Comparison of ENCODE assay signal across 13 cellular contexts in genomic region chr9:121902483-121903135, GRCh38.
DNase-seq lines count a peak whose midpoint lies in the region; ATAC-seq, FAIRE-seq and TF ChIP-seq lines count a peak whose summit lies in the region.
"Had no signal": no experiment of that assay in that cellular context is flagged by ENCODE, and none has a peak within 500 bp of the region (broad histone marks: within the 10 kb centered on the region; RNA-seq: fewer than 3 reads in every experiment).

No MANE protein-coding gene starts in this region.

- no peak overlapping the region for H3K4me3 ChIP-seq in K562
- no peak overlapping the region for H3K4me3 ChIP-seq in hepatocyte
- H3K4me3 ChIP-seq in aorta (ENCODE audit: low read length in 2 of 2) = no peak overlapping the region
- no peak overlapping the region for H3K4me3 ChIP-seq in colonic mucosa

- H4K20me1 ChIP-seq in K562 (replicated peaks; ENCODE audit: control insufficient read depth, insufficient read depth, low read length) (no peaks in the 10 kb centered on the region), hepatocyte (ENCODE audit: insufficient read depth, poor library complexity, severe bottlenecking) (no peaks in the 10 kb centered on the region)

- H3K4me1 Mint-ChIP-seq in stimulated activated naive CD8-positive, alpha-beta T cell treated with anti-CD3 and anti-CD28 coated beads, Interleukin-15, amount 100 ng/mL, for 72 hours = no peaks in the 10 kb centered on the region
- H3K4me1 Mint-ChIP-seq: CD4-positive, CD25-positive, alpha-beta regulatory T cell; naive thymus-derived CD8-positive, alpha-beta T cell had no signal

- POLR2A ChIA-PET in K562 (lab: Yijun Ruan, JAX) = no interaction called here

- TF ChIP-seq POLR2A in K562 (conservative IDR thresholded peaks at IDR 0.05) = no peak

- no TSS peak for BruUV-seq in K562 (replicated peaks; lab: Mats Ljungman, UMichigan)

- no peaks in the 10 kb centered on the region for H3K36me3 ChIP-seq in K562 (ENCODE audit: control insufficient read depth, insufficient read depth, low read length)
- no peaks in the 10 kb centered on the region for H3K36me3 ChIP-seq in hepatocyte (replicated peaks; ENCODE audit: insufficient read depth, low read depth)
- no peaks in the 10 kb centered on the region for H3K36me3 ChIP-seq in aorta (ENCODE audit: control insufficient read depth in 1 of 2, insufficient read depth in 2 of 2, low read length in 1 of 2)
- H3K36me3 ChIP-seq in colonic mucosa = no peaks in the 10 kb centered on the region
- H3K36me3 ChIP-seq: WERI-Rb-1 had no signal

- H3K27me3 Mint-ChIP-seq in stimulated activated naive CD8-positive, alpha-beta T cell treated with anti-CD3 and anti-CD28 coated beads, Interleukin-15, amount 100 ng/mL, for 72 hours = no peaks in the 10 kb centered on the region
- H3K27me3 Mint-ChIP-seq: CD4-positive, CD25-positive, alpha-beta regulatory T cell; naive thymus-derived CD8-positive, alpha-beta T cell had no signal

- TF ChIP-seq RAD21 in K562 (CRISPR knock-in tag; conservative IDR thresholded peaks at IDR 0.05 in 1 of 2, IDR thresholded peaks at IDR 0.05 in 1 of 2) = no peak

- DNase-seq in stimulated activated naive CD8-positive, alpha-beta T cell treated with anti-CD3 and anti-CD28 coated beads, Interleukin-15, amount 100 ng/mL, for 72 hours = no peak
- no peak for DNase-seq in stimulated activated naive CD8-positive, alpha-beta T cell treated with anti-CD3 and anti-CD28 coated beads, Interleukin-15, Interleukin-2, amounts not matched to agents 100 U/mL and 50 U/mL, for 24 hours
- DNase-seq in K562 (ENCODE audit: extremely low read depth in 1 of 4, low spot score in 3 of 4) (peak in 1 of 4 experiments; percentile 8), hepatocyte (ENCODE audit: low spot score) (no peak), aorta (no peak), colonic mucosa (no peak), C1 segment of cervical spinal cord (lab: John Stamatoyannopoulos, UW) (no peak), HCEC 1CT (no peak)
- DNase-seq: activated naive CD4-positive, alpha-beta T cell treated with anti-CD3 and anti-CD28 coated beads for 36 hours; CD4-positive, CD25-positive, alpha-beta regulatory T cell; foreskin melanocyte; naive thymus-derived CD8-positive, alpha-beta T cell; WERI-Rb-1 had no signal

- no peaks in the 10 kb centered on the region; the same call in 1 of the 2 replicates for H3K9me3 ChIP-seq in K562 (replicated peaks; ENCODE audit: control insufficient read depth, insufficient read depth, low read depth, low read length)
- peaks cover 8% of the 10 kb centered on the region for H3K9me3 ChIP-seq in hepatocyte (ENCODE audit: low read depth)
- no peaks in the 10 kb centered on the region for H3K9me3 ChIP-seq in aorta (ENCODE audit: control insufficient read depth, low read length)
- no peaks in the 10 kb centered on the region for H3K9me3 ChIP-seq in colonic mucosa

- H3K27me3 ChIP-seq in K562 (ENCODE audit: control insufficient read depth in 2 of 2, insufficient read depth in 2 of 2, low read length in 2 of 2) = peaks cover 5 to 7% of the 10 kb centered on the region in 2 experiments; a peak in 3 of 5 replicates
- H3K27me3 ChIP-seq in hepatocyte = no peaks in the 10 kb centered on the region
- no peaks in the 10 kb centered on the region for H3K27me3 ChIP-seq in aorta (ENCODE audit: control insufficient read depth in 1 of 2, insufficient read depth in 2 of 2, low read length in 1 of 2)
- no peaks in the 10 kb centered on the region for H3K27me3 ChIP-seq in colonic mucosa

- H2AFZ ChIP-seq in K562 (ENCODE audit: low read depth, low read length) (no peak overlapping the region), hepatocyte (no peak overlapping the region)

- H3K4me3 Mint-ChIP-seq in stimulated activated naive CD8-positive, alpha-beta T cell treated with anti-CD3 and anti-CD28 coated beads, Interleukin-15, amount 100 ng/mL, for 72 hours = no peak overlapping the region
- H3K4me3 Mint-ChIP-seq: activated naive CD4-positive, alpha-beta T cell treated with anti-CD3 and anti-CD28 coated beads for 36 hours; CD4-positive, CD25-positive, alpha-beta regulatory T cell; naive thymus-derived CD8-positive, alpha-beta T cell had no signal

- no peak for TF ChIP-seq EP300 in K562 (IDR thresholded peaks at IDR 0.05; ENCODE audit: low read length)

- FAIRE-seq in K562 (lab: Jason Lieb, UNC) = no peak

- H3K4me1 ChIP-seq in K562 (replicated peaks in 1 of 2; ENCODE audit: control insufficient read depth in 2 of 2, insufficient read depth in 2 of 2, low read length in 2 of 2) (no peaks in the 10 kb centered on the region), hepatocyte (ENCODE audit: insufficient read depth) (no peaks in the 10 kb centered on the region), aorta (ENCODE audit: control insufficient read depth in 1 of 2, insufficient read depth in 2 of 2, low read length in 2 of 2) (peaks cover 0 to 3% of the 10 kb centered on the region in 2 donors), colonic mucosa (no peaks in the 10 kb centered on the region)

- TF ChIP-seq CTCF in K562 (IDR thresholded peaks at IDR 0.05 in 2 of 3, conservative IDR thresholded peaks at IDR 0.05 in 1 of 3; ENCODE audit: insufficient read depth in 2 of 3, low read depth in 1 of 3, low read length in 3 of 3) (no peak), hepatocyte (IDR thresholded peaks at IDR 0.05; ENCODE audit: poor library complexity) (no peak), colonic mucosa (IDR thresholded peaks at IDR 0.05) (no peak)

- H3K9ac ChIP-seq in K562 (ENCODE audit: insufficient read depth in 1 of 2, low read depth in 2 of 2, low read length in 2 of 2) (no peak overlapping the region), colonic mucosa (ENCODE audit: low read depth in 2 of 2, low read length in 2 of 2) (no peak overlapping the region)

- intact Hi-C loops in K562 (cut with micrococcal nuclease) (no loop called here), aorta (cut with DNase I) (no loop called here), colonic mucosa (cut with DNase I) (no loop called here)

- ATAC-seq in stimulated activated naive CD8-positive, alpha-beta T cell treated with anti-CD3 and anti-CD28 coated beads, Interleukin-15, amount 100 ng/mL, for 72 hours = peak; percentile 23
- ATAC-seq in stimulated activated naive CD8-positive, alpha-beta T cell treated with anti-CD3 and anti-CD28 coated beads, Interleukin-15, Interleukin-2, amounts not matched to agents 100 U/mL and 50 U/mL, for 24 hours = no peak
- ATAC-seq in K562 (no peak), aorta (ENCODE audit: low FRiP score) (peak; percentile 22)
- ATAC-seq: naive thymus-derived CD8-positive, alpha-beta T cell had no signal

- H3K9me2 ChIP-seq in hepatocyte (replicated peaks; ENCODE audit: insufficient read depth) = no peaks in the 10 kb centered on the region

- no peak overlapping the region for H3K27ac Mint-ChIP-seq in stimulated activated naive CD8-positive, alpha-beta T cell treated with anti-CD3 and anti-CD28 coated beads, Interleukin-15, amount 100 ng/mL, for 72 hours
- H3K27ac Mint-ChIP-seq: activated naive CD4-positive, alpha-beta T cell treated with anti-CD3 and anti-CD28 coated beads for 36 hours; CD4-positive, CD25-positive, alpha-beta regulatory T cell; naive thymus-derived CD8-positive, alpha-beta T cell had no signal

- WGBS in K562 (ENCODE audit: insufficient coverage, low coverage, missing lambda C conversion rate) = 0% methylated on average over 7 of the region's 7 CpGs
- WGBS in hepatocyte (ENCODE audit: low lambda C conversion rate, missing lambda C conversion rate) = 41% methylated on average over 7 of the region's 7 CpGs
- WGBS in aorta, 2 donors = 38 to 40% methylated on average over 7 of the region's 7 CpGs

- H3K79me2 ChIP-seq in K562 (ENCODE audit: control insufficient read depth, insufficient read depth, low read length) = no peaks in the 10 kb centered on the region
- H3K79me2 ChIP-seq in hepatocyte = no peaks in the 10 kb centered on the region

- H3K9me1 ChIP-seq in K562 (ENCODE audit: control insufficient read depth, insufficient read depth, low read length) = no peaks in the 10 kb centered on the region

- no peak overlapping the region for H3K27ac ChIP-seq in K562 (ENCODE audit: extremely low read depth, low read depth, low read length)
- H3K27ac ChIP-seq in hepatocyte = peak overlapping the region; percentile 22
- no peak overlapping the region for H3K27ac ChIP-seq in aorta (ENCODE audit: low read depth in 1 of 2, low read length in 2 of 2)
- H3K27ac ChIP-seq in colonic mucosa = no peak overlapping the region
- H3K27ac ChIP-seq: WERI-Rb-1 had no signal

- in situ Hi-C loops in K562 (cut with MboI) = no loop called here

- CTCF ChIA-PET in K562 (lab: Yijun Ruan, JAX; ENCODE audit: low intra/inter-chr PET ratio) = no interaction called here

- H3K4me2 ChIP-seq in K562 (ENCODE audit: insufficient read depth, low read length) = no peak overlapping the region; the same call in 1 of the 2 replicates
- no peak overlapping the region for H3K4me2 ChIP-seq in hepatocyte

- H3K9me3 Mint-ChIP-seq in stimulated activated naive CD8-positive, alpha-beta T cell treated with anti-CD3 and anti-CD28 coated beads, Interleukin-15, amount 100 ng/mL, for 72 hours = peaks cover 6 to 14% of the 10 kb centered on the region in 2 donors

TF ChIP-seq in K562, 482 proteins besides CTCF, POLR2A, EP300 and RAD21 (continues in another document):
- TF ChIP-seq ZNF699 (CRISPR knock-in tag; IDR thresholded peaks at IDR 0.05; ENCODE audit: insufficient replicate concordance) (no peak), CREM (IDR thresholded peaks at IDR 0.05; ENCODE audit: low read depth) (no peak), ARID1B (IDR thresholded peaks at IDR 0.05) (peak; percentile 45; the same call in 1 of the 2 replicates), TCF3 (CRISPR knock-in tag; IDR thresholded peaks at IDR 0.05) (peak; percentile 64), CHD2 (IDR thresholded peaks at IDR 0.05; ENCODE audit: low read depth, low read length) (no peak), TEAD1 (CRISPR knock-in tag; IDR thresholded peaks at IDR 0.05) (peak in 1 of 2 experiments; percentile 47; a peak in 1 of 4 replicates), CBFA2T3 (IDR thresholded peaks at IDR 0.05) (peak; percentile 68), TARDBP (IDR thresholded peaks at IDR 0.05) (no peak), DIDO1 (tag; IDR thresholded peaks at IDR 0.05; ENCODE audit: low read depth) (no peak), NFIC (IDR thresholded peaks at IDR 0.05) (peak; percentile 30; the same call in 1 of the 2 replicates), ZNF408 (CRISPR knock-in tag; IDR thresholded peaks at IDR 0.05; ENCODE audit: low read depth) (no peak), TEAD4 (IDR thresholded peaks at IDR 0.05; ENCODE audit: low read length) (peak; percentile 57; the same call in 1 of the 2 replicates), TEAD4 (CRISPR knock-in tag; IDR thresholded peaks at IDR 0.05; ENCODE audit: borderline replicate concordance) (no peak), CBFA2T2 (conservative IDR thresholded peaks at IDR 0.05) (peak; percentile 53), RBM14 (IDR thresholded peaks at IDR 0.05; ENCODE audit: borderline replicate concordance, insufficient read depth, low read depth, low read length) (no peak), CBX5 (IDR thresholded peaks at IDR 0.05; ENCODE audit: borderline replicate concordance, low read depth) (no peak), NONO (IDR thresholded peaks at IDR 0.05; ENCODE audit: low read depth in 2 of 2, low read length in 1 of 2) (no peak), KDM2B (CRISPR knock-in tag; IDR thresholded peaks at IDR 0.05) (no peak)

Comparison
In these comparisons a context has a peak if more than half of its experiments do, and no peak if none do; other contexts are left out.
1. ATAC-seq: peak in stimulated activated naive CD8-positive, alpha-beta T cell treated with anti-CD3 and anti-CD28 coated beads, Interleukin-15, amount 100 ng/mL, for 72 hours (single experiment) and aorta (single experiment); none in stimulated activated naive CD8-positive, alpha-beta T cell treated with anti-CD3 and anti-CD28 coated beads, Interleukin-15, Interleukin-2, amounts not matched to agents 100 U/mL and 50 U/mL, for 24 hours (single experiment) and K562 (single experiment).